16 cellular contexts compared by ENCODE assay signal in genomic region chr10:7297094-7297493, GRCh38.
"Had no signal": no experiment of that assay in that cellular context is flagged by ENCODE, and none has a peak within 500 bp of the region (broad histone marks: within the 10 kb centered on the region; RNA-seq: fewer than 3 reads in every experiment).

No MANE protein-coding gene starts in this region.

- H3K4me1 ChIP-seq: right lobe of liver, suprapubic skin had no signal

- H3K36me3 ChIP-seq: heart left ventricle, right lobe of liver, stomach, suprapubic skin, tibial nerve, WERI-Rb-1 had no signal

- ATAC-seq: activated CD8-positive, alpha-beta T cell treated with anti-CD3 and anti-CD28 coated beads, Interleukin-2, amount 10 ng/mL, durations not matched to agents 7 days and 5 days; activated T-helper 17 cell treated with anti-CD3 and anti-CD28 coated beads, Interleukin-2, amount 50 U/mL, for 72 hours; heart left ventricle; left cardiac atrium; right lobe of liver had no signal

- H3K27ac ChIP-seq: heart left ventricle, right lobe of liver, skin epidermis, stomach, suprapubic skin, tibial nerve, WERI-Rb-1 had no signal

- H3K27me3 ChIP-seq: heart left ventricle, right lobe of liver, stomach, suprapubic skin, tibial nerve had no signal

- H3K4me3 Mint-ChIP-seq: activated CD8-positive, alpha-beta T cell treated with anti-CD3 and anti-CD28 coated beads, Interleukin-2, amount 10 ng/mL, durations not matched to agents 7 days and 5 days; activated T-helper 17 cell treated with anti-CD3 and anti-CD28 coated beads, Interleukin-2, amount 50 U/mL, for 72 hours had no signal

- H3K9me3 Mint-ChIP-seq: activated T-helper 17 cell treated with anti-CD3 and anti-CD28 coated beads, Interleukin-2, amount 50 U/mL, for 72 hours had no signal

- H3K27me3 Mint-ChIP-seq: activated T-helper 17 cell treated with anti-CD3 and anti-CD28 coated beads, Interleukin-2, amount 50 U/mL, for 72 hours had no signal

- H3K27ac Mint-ChIP-seq: activated CD8-positive, alpha-beta T cell treated with anti-CD3 and anti-CD28 coated beads, Interleukin-2, amount 10 ng/mL, durations not matched to agents 7 days and 5 days; activated T-helper 17 cell treated with anti-CD3 and anti-CD28 coated beads, Interleukin-2, amount 50 U/mL, for 72 hours had no signal

- H3K4me3 ChIP-seq: heart left ventricle, right lobe of liver, skin epidermis, stomach, suprapubic skin, tibial nerve had no signal

- H3K9me3 ChIP-seq: heart left ventricle, right lobe of liver, stomach, suprapubic skin, tibial nerve had no signal

- DNase-seq: activated CD4-positive, alpha-beta T cell treated with anti-CD3 and anti-CD28 coated beads for 1 hour; activated CD4-positive, alpha-beta T cell treated with anti-CD3 and anti-CD28 coated beads, Interleukin-2, amount 50 U/mL, for 1 hour; activated CD8-positive, alpha-beta T cell treated with anti-CD3 and anti-CD28 coated beads, Interleukin-2, amount 10 ng/mL, durations not matched to agents 7 days and 5 days; heart left ventricle; islet precursor cell; left cardiac atrium; midbrain; occipital lobe; right lobe of liver; stimulated activated CD4-positive, alpha-beta T cell treated with anti-CD3 and anti-CD28 coated beads, Interleukin-1b, Interleukin-23, amount 100 ng/mL, for 48 hours; stomach; WERI-Rb-1 had no signal
